ENCODE assay signal across 9 cellular contexts in the genomic region with DNA sequence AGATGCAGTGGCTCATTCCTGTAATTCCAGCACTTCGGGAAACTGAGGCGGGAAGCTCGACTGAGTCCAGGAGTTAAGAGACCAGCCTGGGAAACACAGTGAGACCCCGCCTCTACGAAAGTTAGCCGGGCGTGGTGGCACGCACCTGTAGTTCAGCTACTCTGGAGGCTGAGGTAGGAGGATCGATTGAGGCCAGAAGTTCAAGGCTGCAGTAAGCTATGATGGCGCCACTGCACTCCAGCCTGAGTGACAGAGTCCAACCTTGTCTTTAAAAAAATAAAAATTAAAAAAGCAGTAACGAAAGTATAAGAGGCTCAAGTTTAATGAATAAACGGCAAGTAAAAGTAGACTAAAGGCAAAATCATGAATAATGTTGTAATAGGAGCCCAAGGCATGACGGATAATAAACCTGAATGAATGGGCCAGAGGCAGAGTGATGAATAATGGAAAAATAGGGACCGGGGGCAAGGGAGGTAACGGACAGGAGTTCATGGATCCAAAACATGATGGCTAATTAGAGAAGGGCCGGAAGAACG. TPM values are rescaled to one million over a fixed set of nuclear protein-coding genes. Genes with fewer than 3 reads are reported as not detected.
A peak's percentile ranks its signal among the peaks of the same experiment; 100 is the strongest.
DNase-seq lines count a peak whose midpoint lies in the region; ATAC-seq and TF ChIP-seq lines count a peak whose summit lies in the region.
"Had no signal": no experiment of that assay in that cellular context is flagged by ENCODE, and none has a peak within 500 bp of the region (broad histone marks: within the 10 kb centered on the region; RNA-seq: fewer than 3 reads in every experiment).

No MANE protein-coding gene starts in this region.

- H3K4me1 Mint-ChIP-seq in Caco-2 (ENCODE audit: low read depth, unreplicated experiment) (peaks cover 12% of the 10 kb centered on the region), osteocyte (ENCODE audit: unreplicated experiment) (peaks cover 27% of the 10 kb centered on the region)

- ATAC-seq in GM18520 (IDR thresholded peaks at IDR 0.05; ENCODE audit: unreplicated experiment) = no peak
- no peak for ATAC-seq in GM19351 (IDR thresholded peaks at IDR 0.05; ENCODE audit: unreplicated experiment)

- peaks cover 11% of the 10 kb centered on the region for H3K36me3 ChIP-seq in Caco-2 (ENCODE audit: control insufficient read depth, insufficient read depth, low read length)
- peaks cover 4 to 21% of the 10 kb centered on the region in 2 donors for H3K36me3 ChIP-seq in esophagus (ENCODE audit: control insufficient read depth in 2 of 2, insufficient read depth in 2 of 2, low read length in 1 of 2)

- no peak for DNase-seq in Caco-2
- DNase-seq in RWPE1 (ENCODE audit: low spot score) = no peak
- DNase-seq in osteocyte (ENCODE audit: extremely low spot score, unreplicated experiment) = no peak
- DNase-seq in DMS114 treated with DMSO at 0.1 percent for 48 hours (lab: John Stamatoyannopoulos, UW; ENCODE audit: unreplicated experiment) = no peak
- no peak for DNase-seq in glomerular visceral epithelial cell (ENCODE audit: extremely low spot score)

- POLR2A ChIA-PET in Caco-2 (lab: Charles Lee) (interaction anchor here (0.6 to 1.4 kb wide), 9 partner anchors 15 to 202 kb away, joined by 3 to 24 read pairs (median 3); a partner anchor contains a TSS), RWPE1 (lab: Yijun Ruan, JAX; ENCODE audit: low non-redundant PET) (interaction anchor here (0.5 to 0.7 kb wide), 3 partner anchors 8 to 64 kb away, joined by 3 to 5 read pairs (median 4); no protein-coding TSS in a partner anchor)

- H3K27ac ChIP-seq in RWPE1 (peak overlapping the region; percentile 93), esophagus (ENCODE audit: low read depth in 2 of 2, low read length in 1 of 2) (peak overlapping the region; percentile 98 to 100)

- TF ChIP-seq CTCF in Caco-2 (IDR thresholded peaks at IDR 0.05; ENCODE audit: insufficient read depth in 1 of 2, low read depth in 1 of 2, low read length in 1 of 2, severe bottlenecking in 1 of 2, unreplicated experiment in 1 of 2) = no peak
- TF ChIP-seq CTCF in RWPE1 (conservative IDR thresholded peaks at IDR 0.05; ENCODE audit: low read depth) = no peak
- no peak for TF ChIP-seq CTCF in osteocyte (IDR thresholded peaks at IDR 0.05)

- no peaks in the 10 kb centered on the region for H3K9me3 Mint-ChIP-seq in Caco-2 (ENCODE audit: unreplicated experiment)
- H3K9me3 Mint-ChIP-seq in osteocyte (ENCODE audit: unreplicated experiment) = no peaks in the 10 kb centered on the region

- H3K36me3 Mint-ChIP-seq in Caco-2 (ENCODE audit: insufficient read depth, unreplicated experiment) (peaks cover 93% of the 10 kb centered on the region), osteocyte (ENCODE audit: unreplicated experiment) (peaks cover 22% of the 10 kb centered on the region)

- H3K9me3 ChIP-seq in Caco-2 (no peaks in the 10 kb centered on the region), esophagus (ENCODE audit: control insufficient read depth in 2 of 2, insufficient read depth in 1 of 2, low read depth in 1 of 2, low read length in 1 of 2) (no peaks in the 10 kb centered on the region)

- intact Hi-C loops in Caco-2 (cut with micrococcal nuclease; ENCODE audit: unreplicated experiment) = loop anchor here (1.0 kb wide), 2 partner anchors 15 to 44 kb away; a partner anchor contains a TSS

- H3K4me3 ChIP-seq in Caco-2 (ENCODE audit: low read depth, low read length) (peak overlapping the region; percentile 39), esophagus (ENCODE audit: low read depth in 1 of 2, low read length in 2 of 2) (peak overlapping the region; percentile 52 to 56)

- TSS peak; percentile 97 for BruUV-seq in Caco-2 (replicated peaks; lab: Mats Ljungman, UMichigan)

- CTCF ChIA-PET in Caco-2 (lab: Charles Lee) = interaction anchor here (0.7 to 1.4 kb wide), 6 partner anchors 16 to 214 kb away, joined by 3 to 18 read pairs (median 4); a partner anchor contains a TSS
- CTCF ChIA-PET in RWPE1 (lab: Yijun Ruan, JAX) = interaction anchor here (0.6 to 1.2 kb wide), 4 partner anchors 8 to 493 kb away, joined by 3 to 6 read pairs (median 3); no protein-coding TSS in a partner anchor

- 52 to 53% methylated on average over 17 of the region's 17 CpGs for WGBS in esophagus, 2 donors

- H3K27me3 ChIP-seq in Caco-2 (replicated peaks; ENCODE audit: control insufficient read depth, insufficient read depth, low read length) (no peaks in the 10 kb centered on the region), esophagus (ENCODE audit: control insufficient read depth in 1 of 2, insufficient read depth in 2 of 2, low read length in 2 of 2) (no peaks in the 10 kb centered on the region)

- peaks cover 9% of the 10 kb centered on the region for H3K4me1 ChIP-seq in Caco-2
- peaks cover 2 to 18% of the 10 kb centered on the region in 2 donors for H3K4me1 ChIP-seq in esophagus (ENCODE audit: control insufficient read depth in 2 of 2, insufficient read depth in 2 of 2, low read length in 1 of 2)

- no peaks in the 10 kb centered on the region for H3K27me3 Mint-ChIP-seq in Caco-2 (ENCODE audit: insufficient read depth, unreplicated experiment)
- H3K27me3 Mint-ChIP-seq in osteocyte (ENCODE audit: unreplicated experiment) = no peaks in the 10 kb centered on the region

- peak overlapping the region; percentile 91 for H3K27ac Mint-ChIP-seq in Caco-2 (ENCODE audit: unreplicated experiment)
- peak overlapping the region; percentile 90 for H3K27ac Mint-ChIP-seq in osteocyte (ENCODE audit: unreplicated experiment)

- peak overlapping the region; percentile 79 for H3K4me3 Mint-ChIP-seq in Caco-2 (ENCODE audit: unreplicated experiment)
- peak overlapping the region; percentile 79 for H3K4me3 Mint-ChIP-seq in osteocyte (ENCODE audit: unreplicated experiment)

RNA-seq across cellular contexts. Expression of a gene that starts 1.2 kb away (rescaled TPM):
- total RNA-seq in Caco-2 (2022) (205 and 227 TPM in 2 replicates), osteocyte (47.4 and 48.7 TPM in 2 replicates)
- polyA plus RNA-seq in esophagus = 10 to 100 TPM; 46.0 to 60.8 TPM

RNA-seq across cellular contexts. Expression of a gene that starts 15.7 kb away (rescaled TPM):
- total RNA-seq in Caco-2 (2022) = 1,346 and 1,404 TPM in 2 replicates
- polyA plus RNA-seq in esophagus = 10 to 100 TPM in 1 of 2 donors, 1 to 10 TPM in 1; 9.6 to 17.9 TPM
- total RNA-seq in osteocyte = 151 and 184 TPM in 2 replicates

RNA-seq across cellular contexts. Expression of a gene that starts 24.5 kb away (rescaled TPM):
- total RNA-seq in Caco-2 (2022) (246 and 250 TPM in 2 replicates), osteocyte (3.3 TPM in 1 of 2 replicates, not detected in the other)
- 1 to 10 TPM; 2.0 to 2.2 TPM for polyA plus RNA-seq in esophagus

RNA-seq across cellular contexts. Expression of a gene that starts 43.8 kb away (rescaled TPM):
- total RNA-seq in Caco-2 (2022) = 257 and 258 TPM in 2 replicates
- 10 to 100 TPM; 58.7 to 60.9 TPM for polyA plus RNA-seq in esophagus
- 117 TPM in 2 replicates for total RNA-seq in osteocyte

RNA-seq across cellular contexts. Expression of a gene that starts 52.1 kb away (rescaled TPM):
- total RNA-seq in Caco-2 (2022) = not detected in 2 replicates
- polyA plus RNA-seq in esophagus = not detected
- not detected in 2 replicates for total RNA-seq in osteocyte
- total RNA-seq: myocyte had no signal

Comparison
In these comparisons a context has a peak if more than half of its experiments do, and no peak if none do; other contexts are left out.
1. RNA of a gene that starts 24.5 kb away (total RNA-seq): 246 to 250 TPM in Caco-2; 3.3 TPM in osteocyte; every median in the first group is over 10 times any median in the second.